ENCODE assay signal across 1 cellular context in the genomic region with DNA sequence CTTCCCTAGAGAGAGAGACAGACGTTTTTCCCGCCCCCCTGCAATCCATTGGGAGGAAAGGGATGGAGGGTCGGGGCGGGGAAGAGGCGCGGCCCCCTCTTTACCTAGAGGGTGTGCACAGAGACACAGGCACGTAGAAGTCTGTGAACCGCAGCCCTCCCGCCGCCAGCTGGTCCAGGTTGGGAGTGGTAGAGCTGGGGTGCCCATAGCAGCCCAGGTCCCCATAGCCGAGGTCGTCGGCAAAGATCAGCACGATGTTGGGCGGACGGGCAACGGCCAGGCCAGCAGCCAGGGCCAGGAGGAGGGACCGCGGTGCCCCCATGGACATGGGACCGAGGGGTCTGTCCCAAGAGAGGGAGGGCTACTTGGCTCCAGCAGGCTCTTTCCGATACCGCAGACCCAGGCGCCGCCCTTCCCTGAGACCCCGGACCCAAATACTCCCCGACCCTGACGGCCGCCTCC.
A peak's percentile ranks its signal among the peaks of the same experiment; 100 is the strongest.
TF ChIP-seq lines count a peak whose summit lies in the region.

No MANE protein-coding gene starts in this region.

TF ChIP-seq in H1, 55 proteins besides CTCF, POLR2A, EP300 and RAD21:
- TF ChIP-seq SUZ12 (IDR thresholded peaks at IDR 0.05; ENCODE audit: low read length): 0 out of 2 replicates have a peak, but pooled peaks have one; percentile 7
- no peak for TF ChIP-seq TCF12 (IDR thresholded peaks at IDR 0.05; ENCODE audit: low read depth, low read length)
- TF ChIP-seq SP1 (IDR thresholded peaks at IDR 0.05; ENCODE audit: low read depth, low read length): no peak
- TF ChIP-seq SP2 (IDR thresholded peaks at IDR 0.05; ENCODE audit: low read length): no peak
- TF ChIP-seq SIN3A (conservative IDR thresholded peaks at IDR 0.05 in 1 of 2, IDR thresholded peaks at IDR 0.05 in 1 of 2; ENCODE audit: low read depth in 1 of 2, low read length in 2 of 2): 0 out of 4 replicates have a peak, but pooled peaks of 1 of the 2 experiments have one; percentile 13
- TF ChIP-seq, protein P1, sequence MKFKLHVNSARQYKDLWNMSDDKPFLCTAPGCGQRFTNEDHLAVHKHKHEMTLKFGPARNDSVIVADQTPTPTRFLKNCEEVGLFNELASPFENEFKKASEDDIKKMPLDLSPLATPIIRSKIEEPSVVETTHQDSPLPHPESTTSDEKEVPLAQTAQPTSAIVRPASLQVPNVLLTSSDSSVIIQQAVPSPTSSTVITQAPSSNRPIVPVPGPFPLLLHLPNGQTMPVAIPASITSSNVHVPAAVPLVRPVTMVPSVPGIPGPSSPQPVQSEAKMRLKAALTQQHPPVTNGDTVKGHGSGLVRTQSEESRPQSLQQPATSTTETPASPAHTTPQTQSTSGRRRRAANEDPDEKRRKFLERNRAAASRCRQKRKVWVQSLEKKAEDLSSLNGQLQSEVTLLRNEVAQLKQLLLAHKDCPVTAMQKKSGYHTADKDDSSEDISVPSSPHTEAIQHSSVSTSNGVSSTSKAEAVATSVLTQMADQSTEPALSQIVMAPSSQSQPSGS (IDR thresholded peaks at IDR 0.05; ENCODE audit: low read length): no peak
- TF ChIP-seq POLR2AphosphoS5 (IDR thresholded peaks at IDR 0.05; ENCODE audit: low read depth, low read length): no peak
- no peak for TF ChIP-seq BRCA1 (IDR thresholded peaks at IDR 0.05; ENCODE audit: low read depth, low read length)
- no peak for TF ChIP-seq TAF7 (optimal IDR thresholded peaks at IDR 0.05; ENCODE audit: borderline replicate concordance, low read depth, low read length)
- TF ChIP-seq NANOG (IDR thresholded peaks at IDR 0.05; ENCODE audit: insufficient read depth, low read depth, low read length, poor library complexity, severe bottlenecking): no peak
- TF ChIP-seq, protein P2, sequence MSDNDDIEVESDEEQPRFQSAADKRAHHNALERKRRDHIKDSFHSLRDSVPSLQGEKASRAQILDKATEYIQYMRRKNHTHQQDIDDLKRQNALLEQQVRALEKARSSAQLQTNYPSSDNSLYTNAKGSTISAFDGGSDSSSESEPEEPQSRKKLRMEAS (IDR thresholded peaks at IDR 0.05): peak; percentile 89
- TF ChIP-seq SIX5 (IDR thresholded peaks at IDR 0.05; ENCODE audit: low read depth, low read length): no peak
- no peak for TF ChIP-seq HDAC2 (IDR thresholded peaks at IDR 0.05; ENCODE audit: borderline replicate concordance in 1 of 2, low read depth in 2 of 2, low read length in 2 of 2)
- no peak for TF ChIP-seq FOSL1 (IDR thresholded peaks at IDR 0.05; ENCODE audit: insufficient read depth, low read depth, low read length)
- TF ChIP-seq RNF2 (IDR thresholded peaks at IDR 0.05; ENCODE audit: borderline replicate concordance, low read depth, low read length, missing control alignments, poor library complexity, severe bottlenecking): no peak
- TF ChIP-seq, protein P3, sequence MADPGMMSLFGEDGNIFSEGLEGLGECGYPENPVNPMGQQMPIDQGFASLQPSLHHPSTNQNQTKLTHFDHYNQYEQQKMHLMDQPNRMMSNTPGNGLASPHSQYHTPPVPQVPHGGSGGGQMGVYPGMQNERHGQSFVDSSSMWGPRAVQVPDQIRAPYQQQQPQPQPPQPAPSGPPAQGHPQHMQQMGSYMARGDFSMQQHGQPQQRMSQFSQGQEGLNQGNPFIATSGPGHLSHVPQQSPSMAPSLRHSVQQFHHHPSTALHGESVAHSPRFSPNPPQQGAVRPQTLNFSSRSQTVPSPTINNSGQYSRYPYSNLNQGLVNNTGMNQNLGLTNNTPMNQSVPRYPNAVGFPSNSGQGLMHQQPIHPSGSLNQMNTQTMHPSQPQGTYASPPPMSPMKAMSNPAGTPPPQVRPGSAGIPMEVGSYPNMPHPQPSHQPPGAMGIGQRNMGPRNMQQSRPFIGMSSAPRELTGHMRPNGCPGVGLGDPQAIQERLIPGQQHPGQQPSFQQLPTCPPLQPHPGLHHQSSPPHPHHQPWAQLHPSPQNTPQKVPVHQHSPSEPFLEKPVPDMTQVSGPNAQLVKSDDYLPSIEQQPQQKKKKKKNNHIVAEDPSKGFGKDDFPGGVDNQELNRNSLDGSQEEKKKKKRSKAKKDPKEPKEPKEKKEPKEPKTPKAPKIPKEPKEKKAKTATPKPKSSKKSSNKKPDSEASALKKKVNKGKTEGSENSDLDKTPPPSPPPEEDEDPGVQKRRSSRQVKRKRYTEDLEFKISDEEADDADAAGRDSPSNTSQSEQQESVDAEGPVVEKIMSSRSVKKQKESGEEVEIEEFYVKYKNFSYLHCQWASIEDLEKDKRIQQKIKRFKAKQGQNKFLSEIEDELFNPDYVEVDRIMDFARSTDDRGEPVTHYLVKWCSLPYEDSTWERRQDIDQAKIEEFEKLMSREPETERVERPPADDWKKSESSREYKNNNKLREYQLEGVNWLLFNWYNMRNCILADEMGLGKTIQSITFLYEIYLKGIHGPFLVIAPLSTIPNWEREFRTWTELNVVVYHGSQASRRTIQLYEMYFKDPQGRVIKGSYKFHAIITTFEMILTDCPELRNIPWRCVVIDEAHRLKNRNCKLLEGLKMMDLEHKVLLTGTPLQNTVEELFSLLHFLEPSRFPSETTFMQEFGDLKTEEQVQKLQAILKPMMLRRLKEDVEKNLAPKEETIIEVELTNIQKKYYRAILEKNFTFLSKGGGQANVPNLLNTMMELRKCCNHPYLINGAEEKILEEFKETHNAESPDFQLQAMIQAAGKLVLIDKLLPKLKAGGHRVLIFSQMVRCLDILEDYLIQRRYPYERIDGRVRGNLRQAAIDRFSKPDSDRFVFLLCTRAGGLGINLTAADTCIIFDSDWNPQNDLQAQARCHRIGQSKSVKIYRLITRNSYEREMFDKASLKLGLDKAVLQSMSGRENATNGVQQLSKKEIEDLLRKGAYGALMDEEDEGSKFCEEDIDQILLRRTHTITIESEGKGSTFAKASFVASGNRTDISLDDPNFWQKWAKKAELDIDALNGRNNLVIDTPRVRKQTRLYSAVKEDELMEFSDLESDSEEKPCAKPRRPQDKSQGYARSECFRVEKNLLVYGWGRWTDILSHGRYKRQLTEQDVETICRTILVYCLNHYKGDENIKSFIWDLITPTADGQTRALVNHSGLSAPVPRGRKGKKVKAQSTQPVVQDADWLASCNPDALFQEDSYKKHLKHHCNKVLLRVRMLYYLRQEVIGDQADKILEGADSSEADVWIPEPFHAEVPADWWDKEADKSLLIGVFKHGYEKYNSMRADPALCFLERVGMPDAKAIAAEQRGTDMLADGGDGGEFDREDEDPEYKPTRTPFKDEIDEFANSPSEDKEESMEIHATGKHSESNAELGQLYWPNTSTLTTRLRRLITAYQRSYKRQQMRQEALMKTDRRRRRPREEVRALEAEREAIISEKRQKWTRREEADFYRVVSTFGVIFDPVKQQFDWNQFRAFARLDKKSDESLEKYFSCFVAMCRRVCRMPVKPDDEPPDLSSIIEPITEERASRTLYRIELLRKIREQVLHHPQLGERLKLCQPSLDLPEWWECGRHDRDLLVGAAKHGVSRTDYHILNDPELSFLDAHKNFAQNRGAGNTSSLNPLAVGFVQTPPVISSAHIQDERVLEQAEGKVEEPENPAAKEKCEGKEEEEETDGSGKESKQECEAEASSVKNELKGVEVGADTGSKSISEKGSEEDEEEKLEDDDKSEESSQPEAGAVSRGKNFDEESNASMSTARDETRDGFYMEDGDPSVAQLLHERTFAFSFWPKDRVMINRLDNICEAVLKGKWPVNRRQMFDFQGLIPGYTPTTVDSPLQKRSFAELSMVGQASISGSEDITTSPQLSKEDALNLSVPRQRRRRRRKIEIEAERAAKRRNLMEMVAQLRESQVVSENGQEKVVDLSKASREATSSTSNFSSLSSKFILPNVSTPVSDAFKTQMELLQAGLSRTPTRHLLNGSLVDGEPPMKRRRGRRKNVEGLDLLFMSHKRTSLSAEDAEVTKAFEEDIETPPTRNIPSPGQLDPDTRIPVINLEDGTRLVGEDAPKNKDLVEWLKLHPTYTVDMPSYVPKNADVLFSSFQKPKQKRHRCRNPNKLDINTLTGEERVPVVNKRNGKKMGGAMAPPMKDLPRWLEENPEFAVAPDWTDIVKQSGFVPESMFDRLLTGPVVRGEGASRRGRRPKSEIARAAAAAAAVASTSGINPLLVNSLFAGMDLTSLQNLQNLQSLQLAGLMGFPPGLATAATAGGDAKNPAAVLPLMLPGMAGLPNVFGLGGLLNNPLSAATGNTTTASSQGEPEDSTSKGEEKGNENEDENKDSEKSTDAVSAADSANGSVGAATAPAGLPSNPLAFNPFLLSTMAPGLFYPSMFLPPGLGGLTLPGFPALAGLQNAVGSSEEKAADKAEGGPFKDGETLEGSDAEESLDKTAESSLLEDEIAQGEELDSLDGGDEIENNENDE (IDR thresholded peaks at IDR 0.05; ENCODE audit: insufficient replicate concordance, low read length): no peak
- TF ChIP-seq TAF1 (IDR thresholded peaks at IDR 0.05; ENCODE audit: low read depth, low read length): no peak
- no peak for TF ChIP-seq CREB1 (IDR thresholded peaks at IDR 0.05)
- no peak for TF ChIP-seq KDM5A (IDR thresholded peaks at IDR 0.05; ENCODE audit: low read length)
- no peak for TF ChIP-seq CHD1 (IDR thresholded peaks at IDR 0.05; ENCODE audit: low read depth, low read length)
- TF ChIP-seq SP4 (IDR thresholded peaks at IDR 0.05; ENCODE audit: low read length): no peak
- no peak for TF ChIP-seq KDM1A (IDR thresholded peaks at IDR 0.05; ENCODE audit: borderline replicate concordance, low read length)
- TF ChIP-seq, protein P4, sequence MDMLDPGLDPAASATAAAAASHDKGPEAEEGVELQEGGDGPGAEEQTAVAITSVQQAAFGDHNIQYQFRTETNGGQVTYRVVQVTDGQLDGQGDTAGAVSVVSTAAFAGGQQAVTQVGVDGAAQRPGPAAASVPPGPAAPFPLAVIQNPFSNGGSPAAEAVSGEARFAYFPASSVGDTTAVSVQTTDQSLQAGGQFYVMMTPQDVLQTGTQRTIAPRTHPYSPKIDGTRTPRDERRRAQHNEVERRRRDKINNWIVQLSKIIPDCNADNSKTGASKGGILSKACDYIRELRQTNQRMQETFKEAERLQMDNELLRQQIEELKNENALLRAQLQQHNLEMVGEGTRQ (IDR thresholded peaks at IDR 0.05; ENCODE audit: low read length): no peak
- TF ChIP-seq CBX8 (IDR thresholded peaks at IDR 0.05; ENCODE audit: borderline replicate concordance, low read depth, low read length): no peak
- no peak for TF ChIP-seq SAP30 (IDR thresholded peaks at IDR 0.05; ENCODE audit: insufficient read depth, insufficient replicate concordance, low read length)
- TF ChIP-seq SRF (IDR thresholded peaks at IDR 0.05; ENCODE audit: low read depth, low read length): no peak
- TF ChIP-seq YY1 (IDR thresholded peaks at IDR 0.05; ENCODE audit: low read depth, low read length): no peak
- no peak for TF ChIP-seq JUN (IDR thresholded peaks at IDR 0.05; ENCODE audit: low read depth, low read length)
- no peak for TF ChIP-seq CEBPB (IDR thresholded peaks at IDR 0.05; ENCODE audit: low read depth, low read length)
- TF ChIP-seq BACH1 (IDR thresholded peaks at IDR 0.05; ENCODE audit: low read length): no peak
- TF ChIP-seq CHD2 (IDR thresholded peaks at IDR 0.05; ENCODE audit: low read length): no peak
- TF ChIP-seq, protein P5, sequence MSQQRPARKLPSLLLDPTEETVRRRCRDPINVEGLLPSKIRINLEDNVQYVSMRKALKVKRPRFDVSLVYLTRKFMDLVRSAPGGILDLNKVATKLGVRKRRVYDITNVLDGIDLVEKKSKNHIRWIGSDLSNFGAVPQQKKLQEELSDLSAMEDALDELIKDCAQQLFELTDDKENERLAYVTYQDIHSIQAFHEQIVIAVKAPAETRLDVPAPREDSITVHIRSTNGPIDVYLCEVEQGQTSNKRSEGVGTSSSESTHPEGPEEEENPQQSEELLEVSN (IDR thresholded peaks at IDR 0.05): peak; percentile 90
- no peak for TF ChIP-seq EZH2 (IDR thresholded peaks at IDR 0.05; ENCODE audit: low read depth, low read length, severe bottlenecking)
- no peak for TF ChIP-seq BCL11A (IDR thresholded peaks at IDR 0.05; ENCODE audit: low read depth in 2 of 2, low read length in 2 of 2)
- no peak for TF ChIP-seq JUND (IDR thresholded peaks at IDR 0.05; ENCODE audit: low read length)
